13 cellular contexts compared by ENCODE assay signal in the genomic region with DNA sequence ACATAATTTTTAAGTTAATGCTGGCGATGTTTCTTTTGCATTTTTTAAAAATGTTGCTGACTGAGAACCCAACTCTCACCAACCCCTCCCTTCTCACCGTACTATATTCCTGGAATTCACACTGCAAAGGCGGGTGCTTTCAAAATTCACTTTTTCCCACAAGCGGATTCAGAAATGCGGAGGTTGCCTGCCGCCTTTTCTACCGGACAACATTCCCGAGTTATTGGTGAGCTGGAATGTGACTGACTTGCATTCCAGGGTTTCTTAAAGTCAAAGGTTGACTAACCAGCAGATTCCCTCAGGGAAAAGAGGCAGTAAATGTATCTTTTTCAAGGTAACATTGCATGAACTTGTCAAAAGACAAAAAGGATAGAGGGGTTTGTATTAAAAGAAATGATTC.
A peak's percentile ranks its signal among the peaks of the same experiment; 100 is the strongest.
DNase-seq lines count a peak whose midpoint lies in the region; ATAC-seq and TF ChIP-seq lines count a peak whose summit lies in the region.
"Had no signal": no experiment of that assay in that cellular context is flagged by ENCODE, and none has a peak within 500 bp of the region (broad histone marks: within the 10 kb centered on the region; RNA-seq: fewer than 3 reads in every experiment).

No MANE protein-coding gene starts in this region.

- peaks cover 18% of the 10 kb centered on the region for H3K4me1 Mint-ChIP-seq in WTC11

- no peak for TF ChIP-seq POLR2A in body of pancreas (IDR thresholded peaks at IDR 0.05)

- no peaks in the 10 kb centered on the region for H3K27me3 Mint-ChIP-seq in WTC11 (ENCODE audit: low read depth)
- H3K27me3 Mint-ChIP-seq: progenitor cell of endocrine pancreas had no signal

- H3K4me1 ChIP-seq in GM23248 (ENCODE audit: insufficient read depth) (peaks cover 18% of the 10 kb centered on the region), body of pancreas (peaks cover 6% of the 10 kb centered on the region)
- no peaks in the 10 kb centered on the region for H3K4me1 ChIP-seq in effector memory CD4-positive, alpha-beta T cell (ENCODE audit: control insufficient read depth, insufficient read depth, low read length, poor library complexity, severe bottlenecking)

- H3K4me3 ChIP-seq in GM23248, result no peak overlapping the region
- H3K4me3 ChIP-seq in foreskin fibroblast (ENCODE audit: low read depth in 1 of 2, low read length in 2 of 2), result no peak overlapping the region
- H3K4me3 ChIP-seq in skeletal muscle cell (ENCODE audit: low read depth, low read length), result no peak overlapping the region
- no peak overlapping the region for H3K4me3 ChIP-seq in effector memory CD4-positive, alpha-beta T cell (ENCODE audit: insufficient read depth, low read depth, low read length, poor library complexity, severe bottlenecking)
- H3K4me3 ChIP-seq in body of pancreas, result no peak overlapping the region
- H3K4me3 ChIP-seq: lung had no signal

- DNase-seq in GM23248 (peak; percentile 38), WTC11 (ENCODE audit: low spot score) (no peak), foreskin fibroblast (peak; percentile 34 to 55), skeletal muscle cell (ENCODE audit: low read depth) (peak; percentile 59), activated gamma-delta T cell treated with Interleukin-2 at 50 U/mL for 16 hours (no peak), body of pancreas (no peak), hippocampal formation (lab: John Stamatoyannopoulos, UW) (no peak)
- no peak for DNase-seq in effector memory CD4-positive, alpha-beta T cell
- DNase-seq: foreskin melanocyte, NCI-H187 had no signal

- no peaks in the 10 kb centered on the region for H3K36me3 ChIP-seq in GM23248 (ENCODE audit: low read depth)
- H3K36me3 ChIP-seq in effector memory CD4-positive, alpha-beta T cell (ENCODE audit: control insufficient read depth, insufficient read depth, low read length), result no peaks in the 10 kb centered on the region
- no peaks in the 10 kb centered on the region for H3K36me3 ChIP-seq in body of pancreas (replicated peaks in 1 of 2; ENCODE audit: insufficient read depth in 1 of 2, low read depth in 2 of 2)

- intact Hi-C loops in body of pancreas (cut with DNase I), result no loop called here

- H4K20me1 ChIP-seq in GM23248 (ENCODE audit: insufficient read depth), result no peaks in the 10 kb centered on the region

- no peak for ATAC-seq in WTC11
- ATAC-seq in body of pancreas, result no peak
- ATAC-seq: HepG2 had no signal

- POLR2A ChIA-PET in WTC11 (lab: Charles Lee), result no interaction called here

- CTCF ChIA-PET in WTC11 (lab: Charles Lee), result interaction anchor here (1.4 kb wide), 1 partner anchor 8 kb away, joined by 6 read pairs; no protein-coding TSS in a partner anchor

- H3K27ac Mint-ChIP-seq in WTC11, result peak overlapping the region; percentile 88; the same call in 1 of the 2 replicates
- H3K27ac Mint-ChIP-seq: progenitor cell of endocrine pancreas had no signal

- no peak for TF ChIP-seq CTCF in WTC11 (IDR thresholded peaks at IDR 0.05)
- no peak for TF ChIP-seq CTCF in foreskin fibroblast (IDR thresholded peaks at IDR 0.05; ENCODE audit: low read depth, low read length)
- TF ChIP-seq CTCF in body of pancreas (IDR thresholded peaks at IDR 0.05), result no peak

- H3K9me3 ChIP-seq in GM23248 (ENCODE audit: low read depth) (no peaks in the 10 kb centered on the region), body of pancreas (no peaks in the 10 kb centered on the region)
- H3K9me3 ChIP-seq in effector memory CD4-positive, alpha-beta T cell (ENCODE audit: control insufficient read depth, low read length), result no peaks in the 10 kb centered on the region

- H3K27me3 ChIP-seq in GM23248 (replicated peaks; ENCODE audit: insufficient read depth) (no peaks in the 10 kb centered on the region), body of pancreas (no peaks in the 10 kb centered on the region)
- peaks cover 3% of the 10 kb centered on the region for H3K27me3 ChIP-seq in effector memory CD4-positive, alpha-beta T cell (replicated peaks; ENCODE audit: control insufficient read depth, insufficient read depth, low read length, poor library complexity, severe bottlenecking)

- H3K4me2 ChIP-seq in GM23248 (ENCODE audit: unreplicated experiment), result no peak overlapping the region

- no peak overlapping the region for H3K4me3 Mint-ChIP-seq in WTC11

- no peak overlapping the region for H2AFZ ChIP-seq in GM23248

- H3K9me2 ChIP-seq in GM23248 (ENCODE audit: insufficient read depth), result no peaks in the 10 kb centered on the region

- peaks cover 11% of the 10 kb centered on the region; the same call in 1 of the 2 replicates for H3F3A ChIP-seq in GM23248 (ENCODE audit: insufficient read depth)

- H3K27ac ChIP-seq in GM23248 (no peak overlapping the region), body of pancreas (no peak overlapping the region)
- no peak overlapping the region for H3K27ac ChIP-seq in effector memory CD4-positive, alpha-beta T cell (ENCODE audit: insufficient read depth, low read length, poor library complexity, severe bottlenecking)

- peaks cover 9% of the 10 kb centered on the region for H3K36me3 Mint-ChIP-seq in WTC11

- H3K9ac ChIP-seq in GM23248, result no peak overlapping the region

- H3K9me3 Mint-ChIP-seq in WTC11, result no peaks in the 10 kb centered on the region

- 71 to 82% methylated on average over 8 of the region's 8 CpGs for WGBS in GM23248 (ENCODE audit: low coverage in 1 of 2, low lambda C conversion rate in 2 of 2, missing lambda C conversion rate in 2 of 2), 2 experiments
- 68 to 73% methylated on average over 8 of the region's 8 CpGs for WGBS in body of pancreas, 2 donors

- in situ Hi-C loops in GM23248 (cut with MboI), result no loop called here

- no peaks in the 10 kb centered on the region for H3K79me2 ChIP-seq in GM23248 (ENCODE audit: insufficient read depth)

TF ChIP-seq in WTC11, 78 proteins besides CTCF, POLR2A, EP300 and RAD21:
- TF ChIP-seq NR2C2 (CRISPR knock-in tag; IDR thresholded peaks at IDR 0.05) (no peak), TP53 (CRISPR knock-in tag; IDR thresholded peaks at IDR 0.05) (no peak), MLX (CRISPR knock-in tag; IDR thresholded peaks at IDR 0.05) (no peak), TEAD1 (CRISPR knock-in tag; IDR thresholded peaks at IDR 0.05) (no peak), ETV6 (CRISPR knock-in tag; IDR thresholded peaks at IDR 0.05) (no peak)

Comparison
In these comparisons a context has a peak if more than half of its experiments do, and no peak if none do; other contexts are left out.
1. DNase-seq: peak in GM23248 (single experiment), foreskin fibroblast (2 of 2) and skeletal muscle cell (single experiment); none in WTC11 (single experiment), effector memory CD4-positive, alpha-beta T cell (0 of 3), activated gamma-delta T cell treated with Interleukin-2 at 50 U/mL for 16 hours (single experiment), body of pancreas (0 of 4) and hippocampal formation (0 of 2).